ENCODE assay signal across 8 cellular contexts in genomic region chr5:80655231-80655784, GRCh38. TPM values are rescaled to one million over a fixed set of nuclear protein-coding genes. Genes with fewer than 3 reads are reported as not detected.
A peak's percentile ranks its signal among the peaks of the same experiment; 100 is the strongest.
DNase-seq lines count a peak whose midpoint lies in the region; ATAC-seq and TF ChIP-seq lines count a peak whose summit lies in the region.

No MANE protein-coding gene starts in this region.

- no peaks in the 10 kb centered on the region for H3K27me3 ChIP-seq in lung (ENCODE audit: control insufficient read depth, insufficient read depth)

- CTCF ChIA-PET in AG04449 (lab: Yijun Ruan, JAX): interaction anchor here (1.0 to 3.8 kb wide), 4 partner anchors 14 to 174 kb away, joined by 3 to 22 read pairs (median 15); partner anchors contain the start of gene FAM151B

- peaks cover 1 to 8% of the 10 kb centered on the region in 2 donors for H3K36me3 ChIP-seq in lung (ENCODE audit: control insufficient read depth in 2 of 2, insufficient read depth in 2 of 2, low read length in 2 of 2)

- DNase-seq in AG04449 (ENCODE audit: low read depth, low spot score) (no peak), HT-29 (ENCODE audit: low spot score) (peak; percentile 50), astrocyte of the cerebellum (ENCODE audit: low read depth) (no peak), lung (ENCODE audit: low spot score) (no peak), anterior cingulate cortex (lab: John Stamatoyannopoulos, UW) (no peak)
- no peak for DNase-seq in stimulated activated CD4-positive, alpha-beta T cell treated with anti-CD3 and anti-CD28 coated beads, Interleukin-2, amount 100 ng/mL, for 24 hours

- in situ Hi-C loops in astrocyte of the cerebellum (cut with HindIII; ENCODE audit: low sequenced_read_pairs): no loop called here

- H3K4me3 ChIP-seq in AG04449 (ENCODE audit: low read depth, low read length) (peak overlapping the region; percentile 88), astrocyte of the cerebellum (ENCODE audit: low read depth, low read length) (peak overlapping the region; percentile 69), lung (peak overlapping the region; percentile 48)

- H3K9me3 ChIP-seq in lung (ENCODE audit: control insufficient read depth in 2 of 2, insufficient read depth in 1 of 2, low read length in 1 of 2): no peaks in the 10 kb centered on the region

- 22 to 26% methylated on average over 7 of the region's 7 CpGs for WGBS in lung, 2 donors

- ATAC-seq in lung (ENCODE audit: insufficient read depth, low FRiP score) (no peak), esophagus mucosa (no peak), HG03520 (IDR thresholded peaks at IDR 0.05; ENCODE audit: unreplicated experiment) (no peak)

- TF ChIP-seq CTCF in AG04449 (IDR thresholded peaks at IDR 0.05; ENCODE audit: insufficient read depth, low read length, missing control alignments) (no peak), astrocyte of the cerebellum (IDR thresholded peaks at IDR 0.05; ENCODE audit: low read depth, low read length, missing control alignments) (no peak), lung (IDR thresholded peaks at IDR 0.05; ENCODE audit: control extremely low read depth, extremely low read depth) (no peak)

- POLR2A ChIA-PET in AG04449 (lab: Yijun Ruan, JAX): interaction anchor here (0.6 kb wide), 1 partner anchor 164 kb away, joined by 3 read pairs; no protein-coding TSS in a partner anchor

- H3K4me1 ChIP-seq in lung (ENCODE audit: control insufficient read depth in 2 of 2, insufficient read depth in 2 of 2, low read length in 2 of 2): peaks cover 3 to 10% of the 10 kb centered on the region in 2 donors

- H3K27ac ChIP-seq in lung (ENCODE audit: low read depth in 1 of 2, low read length in 1 of 2): peak overlapping the region; percentile 67 to 87

RNA-seq across cellular contexts. Expression of gene DHFR, which starts 0.5 kb away (rescaled TPM):
- total RNA-seq in HT-29 (2014; rRNA removed; shearing (Covaris generic)): 34.1 and 34.5 TPM in 2 replicates
- total RNA-seq in lung (10 to 100 TPM; 11.9 to 16.0 TPM), esophagus mucosa (15.2 TPM)
- 10 to 100 TPM in 1 of 2 donors, 1 to 10 TPM in 1; 8.1 to 12.6 TPM for polyA plus RNA-seq in lung

RNA-seq across cellular contexts. Expression of gene MSH3, which starts 0.9 kb away (rescaled TPM):
- total RNA-seq in HT-29 (2014; rRNA removed; shearing (Covaris generic)): 7.1 and 7.4 TPM in 2 replicates
- 10 to 100 TPM; 14.9 to 29.0 TPM for total RNA-seq in lung
- polyA plus RNA-seq in lung: 1 to 10 TPM; 2.8 to 4.2 TPM
- 11.4 TPM for total RNA-seq in esophagus mucosa
